8 cellular contexts compared by ENCODE assay signal in genomic region chr9:127049044-127049443, GRCh38.
DNase-seq lines count a peak whose midpoint lies in the region; ATAC-seq, FAIRE-seq and TF ChIP-seq lines count a peak whose summit lies in the region.

No MANE protein-coding gene starts in this region.

- TF ChIP-seq CTCF in OCI-LY3 (IDR thresholded peaks at IDR 0.05; ENCODE audit: low read depth, low read length) = no peak
- TF ChIP-seq CTCF in bronchial epithelial cell (IDR thresholded peaks at IDR 0.05; ENCODE audit: insufficient read depth, low read length, severe bottlenecking) = peak; percentile 15

- DNase-seq in bronchial epithelial cell (ENCODE audit: low read depth) (peak; percentile 96), mesenchymal stem cell (peak; percentile 92), NCI-H2107 (lab: John Stamatoyannopoulos, UW) (no peak), NCI-H1930 (lab: John Stamatoyannopoulos, UW) (no peak), DMS 273 (lab: John Stamatoyannopoulos, UW; ENCODE audit: unreplicated experiment) (no peak)

- H3K4me2 ChIP-seq in OCI-LY3 (ENCODE audit: low read length) (peak overlapping the region; percentile 20; the same call in 1 of the 2 replicates), mesenchymal stem cell (ENCODE audit: low read length, poor library complexity, severe bottlenecking) (no peak overlapping the region)

- peak; percentile 55 for ATAC-seq in GM18868 (IDR thresholded peaks at IDR 0.05; ENCODE audit: unreplicated experiment)

- H2AFZ ChIP-seq in ACC112 (ENCODE audit: low read length, unreplicated experiment) = peak overlapping the region; percentile 48
- H2AFZ ChIP-seq in OCI-LY3 (ENCODE audit: low read depth, low read length) = no peak overlapping the region
- H2AFZ ChIP-seq in mesenchymal stem cell (ENCODE audit: low read depth, low read length) = no peak overlapping the region

- H4K20me1 ChIP-seq in OCI-LY3 (ENCODE audit: insufficient read depth, low read length) = no peaks in the 10 kb centered on the region

- H4K8ac ChIP-seq in mesenchymal stem cell (ENCODE audit: low read length) = no peak overlapping the region

- H3K18ac ChIP-seq in mesenchymal stem cell (ENCODE audit: low read depth in 1 of 2, low read length in 2 of 2) = peak overlapping the region in 1 of 2 experiments; percentile 31

- peak; percentile 88 for FAIRE-seq in bronchial epithelial cell (lab: Jason Lieb, UNC)

- no peaks in the 10 kb centered on the region for H3K27me3 ChIP-seq in ACC112 (ENCODE audit: insufficient read depth, low read length)
- H3K27me3 ChIP-seq in OCI-LY3 (ENCODE audit: low read depth, low read length) = peaks cover 4% of the 10 kb centered on the region; the same call in 1 of the 2 replicates
- H3K27me3 ChIP-seq in bronchial epithelial cell (ENCODE audit: control insufficient read depth, insufficient read depth, low read length) = no peaks in the 10 kb centered on the region
- H3K27me3 ChIP-seq in mesenchymal stem cell (ENCODE audit: control insufficient read depth in 1 of 2, insufficient read depth in 1 of 2, low read length in 2 of 2) = peaks cover 0 to 4% of the 10 kb centered on the region in 2 experiments

- H2BK15ac ChIP-seq in mesenchymal stem cell (ENCODE audit: low read depth, poor library complexity, severe bottlenecking) = no peak overlapping the region

- WGBS in mesenchymal stem cell = 4% methylated on average over 3 of the region's 4 CpGs

- H3K9me3 ChIP-seq in OCI-LY3 (ENCODE audit: insufficient read depth, low read length) (no peaks in the 10 kb centered on the region), mesenchymal stem cell (ENCODE audit: control insufficient read depth, low read length) (no peaks in the 10 kb centered on the region)

- H3K79me1 ChIP-seq in mesenchymal stem cell (replicated peaks; ENCODE audit: low read length, poor library complexity, severe bottlenecking) = no peaks in the 10 kb centered on the region

- H3K79me2 ChIP-seq in ACC112 (ENCODE audit: control insufficient read depth, insufficient read depth, low read length, unreplicated experiment) (no peaks in the 10 kb centered on the region), OCI-LY3 (ENCODE audit: low read length) (no peaks in the 10 kb centered on the region)

- no peak overlapping the region for H3K23ac ChIP-seq in mesenchymal stem cell (ENCODE audit: low read length in 2 of 2)

- H3K14ac ChIP-seq in mesenchymal stem cell (ENCODE audit: low read length in 2 of 2) = no peak overlapping the region

- H3K4me3 ChIP-seq in ACC112 (ENCODE audit: low read depth, low read length) = peak overlapping the region; percentile 40
- H3K4me3 ChIP-seq in OCI-LY3 (ENCODE audit: low read length) = no peak overlapping the region
- no peak overlapping the region for H3K4me3 ChIP-seq in bronchial epithelial cell (ENCODE audit: low read depth, low read length)
- peak overlapping the region in 1 of 2 experiments; percentile 14 for H3K4me3 ChIP-seq in mesenchymal stem cell (ENCODE audit: insufficient read depth in 1 of 2, low read depth in 1 of 2, low read length in 2 of 2)

- H4K91ac ChIP-seq in mesenchymal stem cell (ENCODE audit: low read length) = no peak overlapping the region

- H3K4me1 ChIP-seq in ACC112 (ENCODE audit: control insufficient read depth, insufficient read depth, low read length, unreplicated experiment) (peaks cover 20% of the 10 kb centered on the region), OCI-LY3 (ENCODE audit: low read length) (peaks cover 7% of the 10 kb centered on the region), mesenchymal stem cell (ENCODE audit: control insufficient read depth, insufficient read depth, low read depth, low read length) (peaks cover 8% of the 10 kb centered on the region)

- H2BK5ac ChIP-seq in mesenchymal stem cell (ENCODE audit: low read depth, low read length, poor library complexity, severe bottlenecking) = no peak overlapping the region

- H3K27ac ChIP-seq in ACC112 (ENCODE audit: low read depth, low read length) = peak overlapping the region; percentile 63
- no peak overlapping the region for H3K27ac ChIP-seq in OCI-LY3 (ENCODE audit: low read length)
- H3K27ac ChIP-seq in mesenchymal stem cell (ENCODE audit: low read length, poor library complexity, severe bottlenecking) = no peak overlapping the region

- H3K36me3 ChIP-seq in ACC112 (ENCODE audit: insufficient read depth, low read length) (no peaks in the 10 kb centered on the region), OCI-LY3 (replicated peaks; ENCODE audit: low read depth, low read length) (no peaks in the 10 kb centered on the region), bronchial epithelial cell (ENCODE audit: control insufficient read depth, insufficient read depth, low read length) (no peaks in the 10 kb centered on the region), mesenchymal stem cell (ENCODE audit: control insufficient read depth in 1 of 2, insufficient read depth in 2 of 2, low read depth in 1 of 2, low read length in 2 of 2) (no peaks in the 10 kb centered on the region)

- no peak overlapping the region for H2BK120ac ChIP-seq in mesenchymal stem cell (ENCODE audit: low read depth, low read length)

- H3K4ac ChIP-seq in mesenchymal stem cell (ENCODE audit: low read depth in 1 of 2, low read length in 2 of 2) = no peak overlapping the region

- H3K9ac ChIP-seq in OCI-LY3 (ENCODE audit: low read length) (no peak overlapping the region), mesenchymal stem cell (ENCODE audit: low read length) (peak overlapping the region; percentile 15)

- H2AK5ac ChIP-seq in mesenchymal stem cell (ENCODE audit: low read length, severe bottlenecking) = no peak overlapping the region

- peak overlapping the region in 1 of 2 experiments; percentile 73 for H2BK12ac ChIP-seq in mesenchymal stem cell (ENCODE audit: low read length in 2 of 2)

Comparison
In these comparisons a context has a peak if more than half of its experiments do, and no peak if none do; other contexts are left out.
1. DNase-seq: peak in bronchial epithelial cell (single experiment) and mesenchymal stem cell (single experiment); none in NCI-H2107 (single experiment), NCI-H1930 (0 of 2) and DMS 273 (single experiment).